Comparison of ENCODE assay signal across 1 cellular context in the genomic region with DNA sequence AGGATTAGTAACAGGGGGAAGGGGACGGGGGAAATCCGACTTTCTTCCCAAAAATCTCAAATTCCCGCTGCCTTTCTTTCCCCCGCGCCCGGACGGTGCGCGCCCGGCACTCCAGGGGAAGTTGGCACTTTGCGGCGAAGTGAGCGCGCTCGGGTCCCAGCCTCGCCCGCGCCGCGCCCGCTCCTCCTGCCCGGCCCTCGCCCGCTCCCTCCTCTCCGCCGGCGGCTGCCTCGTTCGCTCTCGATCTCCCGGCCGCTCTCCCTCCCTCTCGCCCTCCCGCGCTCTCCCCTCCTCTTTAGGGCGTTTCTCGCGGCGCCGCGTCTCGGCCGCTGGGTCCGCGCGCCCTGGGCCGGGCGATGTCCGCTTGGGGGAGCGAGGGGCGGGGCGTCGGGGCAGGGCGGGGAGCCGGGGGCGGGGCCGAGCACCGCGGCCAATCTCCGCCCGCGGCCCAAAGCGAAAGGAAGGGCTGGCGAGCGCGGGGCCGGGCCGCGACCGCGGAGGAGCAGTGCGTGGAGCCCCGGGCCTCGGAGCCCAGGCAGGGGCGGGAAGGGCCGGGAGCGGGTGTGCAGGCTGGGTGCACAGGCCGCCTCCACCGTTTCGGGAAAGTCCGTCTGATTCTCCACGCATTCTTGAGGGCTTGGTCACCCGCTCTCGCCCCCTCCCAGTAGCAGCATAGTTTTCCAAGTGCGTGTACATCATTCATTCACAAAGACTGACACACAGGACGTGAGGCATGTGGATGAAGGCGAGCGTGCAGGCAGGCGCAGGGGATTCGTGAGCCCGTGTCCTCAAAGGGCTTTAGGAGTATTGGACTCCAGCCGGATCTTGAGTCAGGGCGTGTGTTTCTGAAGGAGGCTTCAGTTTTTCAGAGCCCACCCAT.
TF ChIP-seq lines count a peak whose summit lies in the region.

No MANE protein-coding gene starts in this region.

TF ChIP-seq in IMR-90, 13 proteins besides CTCF, POLR2A, EP300 and RAD21 (continued from another document):
- no peak for TF ChIP-seq SMC3 (IDR thresholded peaks at IDR 0.05; ENCODE audit: low read depth, low read length)
TF ChIP-seq in IMR-90: peak in this region for 6.
